ENCODE assay signal across 3 cellular contexts in genomic region chr17:80990921-80991644, GRCh38.
A peak's percentile ranks its signal among the peaks of the same experiment; 100 is the strongest.
TF ChIP-seq lines count a peak whose summit lies in the region.

No MANE protein-coding gene starts in this region.

TF ChIP-seq in A549, 52 proteins besides CTCF, POLR2A, EP300 and RAD21:
- TF ChIP-seq FOXS1 (CRISPR knock-in tag; IDR thresholded peaks at IDR 0.05) (no peak), CHD4 (IDR thresholded peaks at IDR 0.05; ENCODE audit: borderline replicate concordance) (no peak), ZC3H11A (IDR thresholded peaks at IDR 0.05) (no peak), MAFK (IDR thresholded peaks at IDR 0.05; ENCODE audit: partially characterized antibody) (no peak), EHMT2 (IDR thresholded peaks at IDR 0.05; ENCODE audit: low read depth) (no peak), REST (IDR thresholded peaks at IDR 0.05) (no peak), HEYL (CRISPR knock-in tag; IDR thresholded peaks at IDR 0.05) (no peak), RARB (CRISPR knock-in tag; IDR thresholded peaks at IDR 0.05) (no peak), HDAC2 (IDR thresholded peaks at IDR 0.05) (no peak), CBX8 (IDR thresholded peaks at IDR 0.05) (no peak), FOSB (CRISPR knock-in tag; IDR thresholded peaks at IDR 0.05) (no peak), NR3C1 (IDR thresholded peaks at IDR 0.05) (no peak)
TF ChIP-seq in A549: peak in this region for 0.

TF ChIP-seq in HEK293, 187 proteins besides CTCF, POLR2A, EP300 and RAD21:
- 0 out of 2 replicates have a peak, but pooled peaks have one; percentile 17 for TF ChIP-seq SCRT2 (tag by site-specific recombination; IDR thresholded peaks at IDR 0.05)
- 0 out of 2 replicates have a peak, but pooled peaks have one; percentile 18 for TF ChIP-seq SP3 (tag by site-specific recombination; IDR thresholded peaks at IDR 0.05)
- peak; percentile 93 for TF ChIP-seq ZNF362 (tag by site-specific recombination; IDR thresholded peaks at IDR 0.05)
- no peak for TF ChIP-seq ZNF202 (tag by site-specific recombination; IDR thresholded peaks at IDR 0.05; ENCODE audit: borderline replicate concordance)
- no peak for TF ChIP-seq KLF7 (tag by site-specific recombination; IDR thresholded peaks at IDR 0.05; ENCODE audit: borderline replicate concordance)
- TF ChIP-seq ZNF24 (tag by site-specific recombination; IDR thresholded peaks at IDR 0.05), result 0 out of 2 replicates have a peak, but pooled peaks have one; percentile 26
- 0 out of 2 replicates have a peak, but pooled peaks have one; percentile 58 for TF ChIP-seq ZBTB44 (tag by site-specific recombination; IDR thresholded peaks at IDR 0.05)
- peak; percentile 67 for TF ChIP-seq ZNF335 (tag by site-specific recombination; conservative IDR thresholded peaks at IDR 0.05)
- TF ChIP-seq ZNF548 (tag by site-specific recombination; IDR thresholded peaks at IDR 0.05), result no peak
- peak; percentile 47; the same call in 1 of the 2 replicates for TF ChIP-seq ZEB2 (tag by site-specific recombination; IDR thresholded peaks at IDR 0.05)
- TF ChIP-seq ZBTB17 (tag by site-specific recombination; IDR thresholded peaks at IDR 0.05), result 0 out of 2 replicates have a peak, but pooled peaks have one; percentile 44
- TF ChIP-seq ZNF629 (tag by site-specific recombination; IDR thresholded peaks at IDR 0.05), result peak; percentile 66
- no peak for TF ChIP-seq ZNF777 (tag by site-specific recombination; IDR thresholded peaks at IDR 0.05; ENCODE audit: borderline replicate concordance)
- TF ChIP-seq SCRT1 (tag by site-specific recombination; IDR thresholded peaks at IDR 0.05; ENCODE audit: borderline replicate concordance), result peak; percentile 29; the same call in 1 of the 2 replicates
- TF ChIP-seq ZNF10 (tag by site-specific recombination; IDR thresholded peaks at IDR 0.05), result peak; percentile 98
- TF ChIP-seq KLF17 (tag by site-specific recombination; IDR thresholded peaks at IDR 0.05), result 0 out of 2 replicates have a peak, but pooled peaks have one; percentile 15
- no peak for TF ChIP-seq BCL11A (tag by site-specific recombination; IDR thresholded peaks at IDR 0.05; ENCODE audit: low read depth)
- 0 out of 2 replicates have a peak, but pooled peaks have one; percentile 10 for TF ChIP-seq ZNF600 (tag by site-specific recombination; IDR thresholded peaks at IDR 0.05)

TF ChIP-seq in GM12878, 131 proteins besides CTCF, POLR2A, EP300 and RAD21:
- TF ChIP-seq WRNIP1 (IDR thresholded peaks at IDR 0.05; ENCODE audit: borderline replicate concordance, low read depth, low read length) (no peak), LARP7 (IDR thresholded peaks at IDR 0.05) (no peak), MEF2B (IDR thresholded peaks at IDR 0.05; ENCODE audit: partially characterized antibody, poor library complexity, severe bottlenecking) (no peak), NR2C2 (IDR thresholded peaks at IDR 0.05; ENCODE audit: borderline replicate concordance, control insufficient read depth, insufficient read length, low read depth) (no peak), NFXL1 (IDR thresholded peaks at IDR 0.05; ENCODE audit: borderline replicate concordance) (no peak), ZNF592 (IDR thresholded peaks at IDR 0.05) (no peak), ZNF274 (IDR thresholded peaks at IDR 0.05; ENCODE audit: insufficient read depth, insufficient read length) (no peak), GATAD2B (conservative IDR thresholded peaks at IDR 0.05; ENCODE audit: low read depth) (no peak), NR2F1 (conservative IDR thresholded peaks at IDR 0.05) (no peak), USF2 (IDR thresholded peaks at IDR 0.05; ENCODE audit: borderline replicate concordance, low read depth, low read length) (no peak), ZNF687 (IDR thresholded peaks at IDR 0.05) (no peak)
